8 cellular contexts compared by ENCODE assay signal in the genomic region with DNA sequence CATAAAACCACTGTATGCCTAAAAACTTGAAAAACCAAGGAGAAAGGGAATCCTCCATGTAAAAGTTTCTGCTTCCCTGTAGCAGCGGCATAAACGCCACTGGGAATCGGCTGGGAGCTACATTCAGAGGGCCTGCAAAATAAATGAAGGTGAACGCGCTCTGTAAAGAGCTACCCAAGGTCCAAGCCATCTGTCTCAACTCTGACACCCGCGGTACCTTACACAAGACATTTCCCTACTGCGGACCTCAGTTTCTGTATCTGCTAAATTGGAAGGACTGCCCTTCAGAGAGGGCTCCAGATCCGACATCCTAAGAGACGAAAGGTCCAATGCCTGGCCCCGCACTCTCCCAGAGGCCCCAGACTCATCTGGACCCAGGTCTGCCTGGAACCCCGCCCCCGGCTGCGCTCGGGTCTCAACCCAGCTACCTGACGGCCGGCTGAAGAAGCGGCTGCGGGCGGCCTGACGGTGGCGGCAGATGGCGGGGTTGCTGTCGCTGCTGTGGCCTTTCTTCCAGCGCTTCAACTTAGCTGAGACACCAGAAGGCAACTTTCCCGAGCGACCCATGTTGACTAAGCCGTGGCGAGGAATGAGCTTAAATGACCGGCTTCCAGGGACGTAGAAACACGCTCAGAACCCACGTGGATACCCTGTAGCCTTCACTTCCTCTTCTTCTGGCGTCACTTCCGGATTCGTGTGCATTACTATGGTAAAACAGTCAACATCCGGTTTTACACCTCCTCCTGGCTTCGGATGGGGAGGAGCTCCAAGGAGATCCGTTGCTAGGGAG.
A peak's percentile ranks its signal among the peaks of the same experiment; 100 is the strongest.
DNase-seq lines count a peak whose midpoint lies in the region; ATAC-seq and TF ChIP-seq lines count a peak whose summit lies in the region.

A gene with protein sequence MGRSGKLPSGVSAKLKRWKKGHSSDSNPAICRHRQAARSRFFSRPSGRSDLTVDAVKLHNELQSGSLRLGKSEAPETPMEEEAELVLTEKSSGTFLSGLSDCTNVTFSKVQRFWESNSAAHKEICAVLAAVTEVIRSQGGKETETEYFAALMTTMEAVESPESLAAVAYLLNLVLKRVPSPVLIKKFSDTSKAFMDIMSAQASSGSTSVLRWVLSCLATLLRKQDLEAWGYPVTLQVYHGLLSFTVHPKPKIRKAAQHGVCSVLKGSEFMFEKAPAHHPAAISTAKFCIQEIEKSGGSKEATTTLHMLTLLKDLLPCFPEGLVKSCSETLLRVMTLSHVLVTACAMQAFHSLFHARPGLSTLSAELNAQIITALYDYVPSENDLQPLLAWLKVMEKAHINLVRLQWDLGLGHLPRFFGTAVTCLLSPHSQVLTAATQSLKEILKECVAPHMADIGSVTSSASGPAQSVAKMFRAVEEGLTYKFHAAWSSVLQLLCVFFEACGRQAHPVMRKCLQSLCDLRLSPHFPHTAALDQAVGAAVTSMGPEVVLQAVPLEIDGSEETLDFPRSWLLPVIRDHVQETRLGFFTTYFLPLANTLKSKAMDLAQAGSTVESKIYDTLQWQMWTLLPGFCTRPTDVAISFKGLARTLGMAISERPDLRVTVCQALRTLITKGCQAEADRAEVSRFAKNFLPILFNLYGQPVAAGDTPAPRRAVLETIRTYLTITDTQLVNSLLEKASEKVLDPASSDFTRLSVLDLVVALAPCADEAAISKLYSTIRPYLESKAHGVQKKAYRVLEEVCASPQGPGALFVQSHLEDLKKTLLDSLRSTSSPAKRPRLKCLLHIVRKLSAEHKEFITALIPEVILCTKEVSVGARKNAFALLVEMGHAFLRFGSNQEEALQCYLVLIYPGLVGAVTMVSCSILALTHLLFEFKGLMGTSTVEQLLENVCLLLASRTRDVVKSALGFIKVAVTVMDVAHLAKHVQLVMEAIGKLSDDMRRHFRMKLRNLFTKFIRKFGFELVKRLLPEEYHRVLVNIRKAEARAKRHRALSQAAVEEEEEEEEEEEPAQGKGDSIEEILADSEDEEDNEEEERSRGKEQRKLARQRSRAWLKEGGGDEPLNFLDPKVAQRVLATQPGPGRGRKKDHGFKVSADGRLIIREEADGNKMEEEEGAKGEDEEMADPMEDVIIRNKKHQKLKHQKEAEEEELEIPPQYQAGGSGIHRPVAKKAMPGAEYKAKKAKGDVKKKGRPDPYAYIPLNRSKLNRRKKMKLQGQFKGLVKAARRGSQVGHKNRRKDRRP (N-terminal part only) (minus strand): TSS at position 676 of the 790 bp plus-strand sequence. CDS start 109 bp downstream, at position 567.

- TF ChIP-seq CTCF in OCI-LY3 (IDR thresholded peaks at IDR 0.05; ENCODE audit: low read depth, low read length): no peak
- TF ChIP-seq CTCF in epithelial cell of esophagus (IDR thresholded peaks at IDR 0.05; ENCODE audit: insufficient read depth, low read depth, low read length, missing control alignments): no peak

- peak within 1 kb of the TSS; percentile 92 for H2AFZ ChIP-seq in OCI-LY3 (ENCODE audit: low read depth, low read length)

- peaks cover 18% of the 10 kb centered on the region for H3K79me2 ChIP-seq in OCI-LY3 (ENCODE audit: low read length)

- no peaks in the 10 kb centered on the region for H3K27me3 ChIP-seq in OCI-LY3 (ENCODE audit: low read depth, low read length)

- peak within 1 kb of the TSS; percentile 85 for H3K4me2 ChIP-seq in OCI-LY3 (ENCODE audit: low read length)

- peak; percentile 95 for ATAC-seq in GM21528 (IDR thresholded peaks at IDR 0.05; ENCODE audit: low FRiP score, unreplicated experiment)

- H3K4me3 ChIP-seq in OCI-LY3 (ENCODE audit: low read length) (peak within 1 kb of the TSS; percentile 93), epithelial cell of esophagus (ENCODE audit: low read length) (peak within 1 kb of the TSS; percentile 91)

- no peaks in the 10 kb centered on the region for H4K20me1 ChIP-seq in OCI-LY3 (ENCODE audit: insufficient read depth, low read length)

- no peaks in the 10 kb centered on the region for H3K9me3 ChIP-seq in OCI-LY3 (ENCODE audit: insufficient read depth, low read length)

- H3K27ac ChIP-seq in OCI-LY3 (ENCODE audit: low read length): peak within 1 kb of the TSS; percentile 43

- peak within 1 kb of the TSS; percentile 70 for H3K9ac ChIP-seq in OCI-LY3 (ENCODE audit: low read length)

- peaks cover 3% of the 10 kb centered on the region; the same call in 1 of the 2 replicates for H3K4me1 ChIP-seq in OCI-LY3 (ENCODE audit: low read length)

- DNase-seq in DMS53 (lab: John Stamatoyannopoulos, UW) (peak; percentile 100), HuH-7.5 (ENCODE audit: low spot score) (peak; percentile 96), epithelial cell of esophagus (ENCODE audit: low read depth) (peak; percentile 98), middle frontal gyrus (ENCODE audit: extremely low spot score, low spot score) (peak; percentile 96)
- peak; percentile 84 for DNase-seq in activated CD8-positive, alpha-beta memory T cell treated with anti-CD3 and anti-CD28 coated beads, Interleukin-2, amount 50 U/mL, for 48 hours
- DNase-seq in stimulated activated CD8-positive, alpha-beta memory T cell treated with anti-CD3 and anti-CD28 coated beads, Interleukin-4, amount 100 ng/mL, for 4 hours (ENCODE audit: low read depth in 2 of 2, low spot score in 1 of 2): peak; percentile 63

- no peaks in the 10 kb centered on the region for H3K36me3 ChIP-seq in OCI-LY3 (replicated peaks; ENCODE audit: low read depth, low read length)

Comparison
In these comparisons a context has a peak if more than half of its experiments do, and no peak if none do; other contexts are left out.
1. Peak in every context shown above with its lines: DNase-seq, ATAC-seq, H3K4me3 ChIP-seq and H3K27ac ChIP-seq.